In the genomic region with DNA sequence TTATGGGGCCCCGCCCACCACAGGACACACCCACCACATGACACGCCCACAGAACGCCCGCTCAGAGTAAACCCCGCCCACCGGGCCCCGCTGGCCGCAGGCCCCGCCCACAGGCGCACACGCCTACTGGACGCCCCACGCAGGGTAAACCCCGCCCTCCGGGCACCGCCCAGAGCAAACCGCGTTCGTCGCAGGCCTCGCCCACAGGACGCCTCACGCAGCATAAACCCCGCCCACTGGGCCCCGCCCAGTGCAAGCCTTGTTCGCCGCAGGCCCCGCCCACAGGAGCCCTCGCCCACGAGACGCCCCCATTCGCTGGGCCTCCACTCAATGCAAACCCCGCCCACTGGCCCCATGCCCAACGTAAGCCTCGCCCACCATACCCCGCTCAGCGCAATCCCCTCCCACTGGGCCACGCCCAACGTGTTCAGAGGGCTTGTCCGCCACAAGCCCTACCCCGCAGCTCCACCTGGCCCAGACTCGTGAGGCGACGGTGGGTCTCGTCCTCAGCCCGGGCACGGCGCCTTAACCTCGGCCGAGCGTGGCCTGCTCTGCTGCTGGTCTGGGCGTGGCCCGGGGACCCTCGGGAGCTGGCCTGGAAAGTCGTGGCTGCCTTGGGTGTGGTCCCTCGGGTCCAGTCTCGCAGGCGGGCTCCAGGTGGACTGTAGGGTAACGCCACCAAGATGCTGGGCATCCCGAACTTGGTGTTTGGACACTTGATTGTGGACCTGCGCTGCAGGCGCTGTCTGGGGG, we compare ENCODE assay signal across 8 cellular contexts. TPM values are rescaled to one million over a fixed set of nuclear protein-coding genes. Genes with fewer than 3 reads are reported as not detected.
DNase-seq lines count a peak whose midpoint lies in the region; ATAC-seq and TF ChIP-seq lines count a peak whose summit lies in the region.

No MANE protein-coding gene starts in this region.

- peaks cover 7% of the 10 kb centered on the region; the same call in 1 of the 2 replicates for H3K4me1 Mint-ChIP-seq in WTC11

- POLR2A ChIA-PET in WTC11 (lab: Charles Lee): interaction anchor here (1.3 kb wide), 1 partner anchor 28 kb away, joined by 5 read pairs; no protein-coding TSS in a partner anchor

- CTCF ChIA-PET in WTC11 (lab: Charles Lee): interaction anchor here (1.3 to 5.7 kb wide), 3 partner anchors 11 to 126 kb away, joined by 5 to 46 read pairs (median 19); no protein-coding TSS in a partner anchor

- peak overlapping the region; percentile 30 for H3K4me3 Mint-ChIP-seq in WTC11

- peak; percentile 75 for ATAC-seq in GM18907 (IDR thresholded peaks at IDR 0.05; ENCODE audit: unreplicated experiment)
- peak; percentile 80 for ATAC-seq in HG03135 (IDR thresholded peaks at IDR 0.05; ENCODE audit: unreplicated experiment)
- peak; percentile 87 for ATAC-seq in WTC11

- no peaks in the 10 kb centered on the region for H3K36me3 Mint-ChIP-seq in WTC11

- no peak overlapping the region for H3K27ac ChIP-seq in caudate nucleus (ENCODE audit: low read depth, low read length)

- H3K27ac Mint-ChIP-seq in WTC11: no peak overlapping the region

- no peaks in the 10 kb centered on the region for H3K27me3 Mint-ChIP-seq in WTC11 (ENCODE audit: low read depth)

- DNase-seq in AG08395 (ENCODE audit: low spot score) (peak; percentile 100), NCI-H2196 (lab: John Stamatoyannopoulos, UW; ENCODE audit: unreplicated experiment) (peak; percentile 100), WTC11 (ENCODE audit: low spot score) (peak; percentile 100), caudate nucleus (lab: John Stamatoyannopoulos, UW) (peak in 60 of 61 donors; percentile 29 to 97 (median 84)), iris pigment epithelial cell (ENCODE audit: low read depth) (peak; percentile 97)
- DNase-seq in stimulated activated CD4-positive, alpha-beta T cell treated with anti-CD3 and anti-CD28 coated beads, Interleukin-12 subunit alpha, Interleukin-12 subunit beta, amount 100 ng/mL, for 24 hours (ENCODE audit: low read depth in 2 of 2): peak; percentile 93 to 97

- no peaks in the 10 kb centered on the region for H3K9me3 Mint-ChIP-seq in WTC11

- TF ChIP-seq CTCF in WTC11 (IDR thresholded peaks at IDR 0.05): no peak

TF ChIP-seq in WTC11, 78 proteins besides CTCF, POLR2A, EP300 and RAD21 (continues in another document):
- TF ChIP-seq NFE2L1 (CRISPR knock-in tag; IDR thresholded peaks at IDR 0.05): peak; percentile 72; the same call in 1 of the 2 replicates
- peak; percentile 45; the same call in 1 of the 2 replicates for TF ChIP-seq TEAD1 (CRISPR knock-in tag; IDR thresholded peaks at IDR 0.05)
- 0 out of 2 replicates have a peak, but pooled peaks have one; percentile 27 for TF ChIP-seq ZNF232 (CRISPR knock-in tag; IDR thresholded peaks at IDR 0.05)
- TF ChIP-seq, protein P1, sequence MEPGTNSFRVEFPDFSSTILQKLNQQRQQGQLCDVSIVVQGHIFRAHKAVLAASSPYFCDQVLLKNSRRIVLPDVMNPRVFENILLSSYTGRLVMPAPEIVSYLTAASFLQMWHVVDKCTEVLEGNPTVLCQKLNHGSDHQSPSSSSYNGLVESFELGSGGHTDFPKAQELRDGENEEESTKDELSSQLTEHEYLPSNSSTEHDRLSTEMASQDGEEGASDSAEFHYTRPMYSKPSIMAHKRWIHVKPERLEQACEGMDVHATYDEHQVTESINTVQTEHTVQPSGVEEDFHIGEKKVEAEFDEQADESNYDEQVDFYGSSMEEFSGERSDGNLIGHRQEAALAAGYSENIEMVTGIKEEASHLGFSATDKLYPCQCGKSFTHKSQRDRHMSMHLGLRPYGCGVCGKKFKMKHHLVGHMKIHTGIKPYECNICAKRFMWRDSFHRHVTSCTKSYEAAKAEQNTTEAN (CRISPR knock-in tag; IDR thresholded peaks at IDR 0.05): peak; percentile 39; the same call in 1 of the 2 replicates
- TF ChIP-seq, protein P2, sequence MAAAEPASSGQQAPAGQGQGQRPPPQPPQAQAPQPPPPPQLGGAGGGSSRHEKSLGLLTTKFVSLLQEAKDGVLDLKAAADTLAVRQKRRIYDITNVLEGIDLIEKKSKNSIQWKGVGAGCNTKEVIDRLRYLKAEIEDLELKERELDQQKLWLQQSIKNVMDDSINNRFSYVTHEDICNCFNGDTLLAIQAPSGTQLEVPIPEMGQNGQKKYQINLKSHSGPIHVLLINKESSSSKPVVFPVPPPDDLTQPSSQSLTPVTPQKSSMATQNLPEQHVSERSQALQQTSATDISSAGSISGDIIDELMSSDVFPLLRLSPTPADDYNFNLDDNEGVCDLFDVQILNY (CRISPR knock-in tag; IDR thresholded peaks at IDR 0.05): peak; percentile 71
- TF ChIP-seq, protein P3, sequence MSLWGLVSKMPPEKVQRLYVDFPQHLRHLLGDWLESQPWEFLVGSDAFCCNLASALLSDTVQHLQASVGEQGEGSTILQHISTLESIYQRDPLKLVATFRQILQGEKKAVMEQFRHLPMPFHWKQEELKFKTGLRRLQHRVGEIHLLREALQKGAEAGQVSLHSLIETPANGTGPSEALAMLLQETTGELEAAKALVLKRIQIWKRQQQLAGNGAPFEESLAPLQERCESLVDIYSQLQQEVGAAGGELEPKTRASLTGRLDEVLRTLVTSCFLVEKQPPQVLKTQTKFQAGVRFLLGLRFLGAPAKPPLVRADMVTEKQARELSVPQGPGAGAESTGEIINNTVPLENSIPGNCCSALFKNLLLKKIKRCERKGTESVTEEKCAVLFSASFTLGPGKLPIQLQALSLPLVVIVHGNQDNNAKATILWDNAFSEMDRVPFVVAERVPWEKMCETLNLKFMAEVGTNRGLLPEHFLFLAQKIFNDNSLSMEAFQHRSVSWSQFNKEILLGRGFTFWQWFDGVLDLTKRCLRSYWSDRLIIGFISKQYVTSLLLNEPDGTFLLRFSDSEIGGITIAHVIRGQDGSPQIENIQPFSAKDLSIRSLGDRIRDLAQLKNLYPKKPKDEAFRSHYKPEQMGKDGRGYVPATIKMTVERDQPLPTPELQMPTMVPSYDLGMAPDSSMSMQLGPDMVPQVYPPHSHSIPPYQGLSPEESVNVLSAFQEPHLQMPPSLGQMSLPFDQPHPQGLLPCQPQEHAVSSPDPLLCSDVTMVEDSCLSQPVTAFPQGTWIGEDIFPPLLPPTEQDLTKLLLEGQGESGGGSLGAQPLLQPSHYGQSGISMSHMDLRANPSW (CRISPR knock-in tag; conservative IDR thresholded peaks at IDR 0.05; ENCODE audit: low read depth): no peak
- peak; percentile 22; the same call in 1 of the 2 replicates for TF ChIP-seq GABPB1 (CRISPR knock-in tag; IDR thresholded peaks at IDR 0.05)
- TF ChIP-seq, protein P4, sequence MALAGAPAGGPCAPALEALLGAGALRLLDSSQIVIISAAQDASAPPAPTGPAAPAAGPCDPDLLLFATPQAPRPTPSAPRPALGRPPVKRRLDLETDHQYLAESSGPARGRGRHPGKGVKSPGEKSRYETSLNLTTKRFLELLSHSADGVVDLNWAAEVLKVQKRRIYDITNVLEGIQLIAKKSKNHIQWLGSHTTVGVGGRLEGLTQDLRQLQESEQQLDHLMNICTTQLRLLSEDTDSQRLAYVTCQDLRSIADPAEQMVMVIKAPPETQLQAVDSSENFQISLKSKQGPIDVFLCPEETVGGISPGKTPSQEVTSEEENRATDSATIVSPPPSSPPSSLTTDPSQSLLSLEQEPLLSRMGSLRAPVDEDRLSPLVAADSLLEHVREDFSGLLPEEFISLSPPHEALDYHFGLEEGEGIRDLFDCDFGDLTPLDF (CRISPR knock-in tag; IDR thresholded peaks at IDR 0.05): peak; percentile 78
- no peak for TF ChIP-seq TP53 (CRISPR knock-in tag; IDR thresholded peaks at IDR 0.05)
- TF ChIP-seq, protein P5, sequence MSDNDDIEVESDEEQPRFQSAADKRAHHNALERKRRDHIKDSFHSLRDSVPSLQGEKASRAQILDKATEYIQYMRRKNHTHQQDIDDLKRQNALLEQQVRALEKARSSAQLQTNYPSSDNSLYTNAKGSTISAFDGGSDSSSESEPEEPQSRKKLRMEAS (CRISPR knock-in tag; IDR thresholded peaks at IDR 0.05): peak; percentile 87
- TF ChIP-seq, protein P6, sequence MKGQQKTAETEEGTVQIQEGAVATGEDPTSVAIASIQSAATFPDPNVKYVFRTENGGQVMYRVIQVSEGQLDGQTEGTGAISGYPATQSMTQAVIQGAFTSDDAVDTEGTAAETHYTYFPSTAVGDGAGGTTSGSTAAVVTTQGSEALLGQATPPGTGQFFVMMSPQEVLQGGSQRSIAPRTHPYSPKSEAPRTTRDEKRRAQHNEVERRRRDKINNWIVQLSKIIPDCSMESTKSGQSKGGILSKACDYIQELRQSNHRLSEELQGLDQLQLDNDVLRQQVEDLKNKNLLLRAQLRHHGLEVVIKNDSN (CRISPR knock-in tag; IDR thresholded peaks at IDR 0.05): peak; percentile 63
- TF ChIP-seq, protein P7, sequence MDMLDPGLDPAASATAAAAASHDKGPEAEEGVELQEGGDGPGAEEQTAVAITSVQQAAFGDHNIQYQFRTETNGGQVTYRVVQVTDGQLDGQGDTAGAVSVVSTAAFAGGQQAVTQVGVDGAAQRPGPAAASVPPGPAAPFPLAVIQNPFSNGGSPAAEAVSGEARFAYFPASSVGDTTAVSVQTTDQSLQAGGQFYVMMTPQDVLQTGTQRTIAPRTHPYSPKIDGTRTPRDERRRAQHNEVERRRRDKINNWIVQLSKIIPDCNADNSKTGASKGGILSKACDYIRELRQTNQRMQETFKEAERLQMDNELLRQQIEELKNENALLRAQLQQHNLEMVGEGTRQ (CRISPR knock-in tag; IDR thresholded peaks at IDR 0.05): peak; percentile 64
- 0 out of 2 replicates have a peak, but pooled peaks have one; percentile 62 for TF ChIP-seq FOXK1 (CRISPR knock-in tag; IDR thresholded peaks at IDR 0.05)
- TF ChIP-seq MYBL2 (CRISPR knock-in tag; IDR thresholded peaks at IDR 0.05): peak; percentile 41
- TF ChIP-seq, protein P8, sequence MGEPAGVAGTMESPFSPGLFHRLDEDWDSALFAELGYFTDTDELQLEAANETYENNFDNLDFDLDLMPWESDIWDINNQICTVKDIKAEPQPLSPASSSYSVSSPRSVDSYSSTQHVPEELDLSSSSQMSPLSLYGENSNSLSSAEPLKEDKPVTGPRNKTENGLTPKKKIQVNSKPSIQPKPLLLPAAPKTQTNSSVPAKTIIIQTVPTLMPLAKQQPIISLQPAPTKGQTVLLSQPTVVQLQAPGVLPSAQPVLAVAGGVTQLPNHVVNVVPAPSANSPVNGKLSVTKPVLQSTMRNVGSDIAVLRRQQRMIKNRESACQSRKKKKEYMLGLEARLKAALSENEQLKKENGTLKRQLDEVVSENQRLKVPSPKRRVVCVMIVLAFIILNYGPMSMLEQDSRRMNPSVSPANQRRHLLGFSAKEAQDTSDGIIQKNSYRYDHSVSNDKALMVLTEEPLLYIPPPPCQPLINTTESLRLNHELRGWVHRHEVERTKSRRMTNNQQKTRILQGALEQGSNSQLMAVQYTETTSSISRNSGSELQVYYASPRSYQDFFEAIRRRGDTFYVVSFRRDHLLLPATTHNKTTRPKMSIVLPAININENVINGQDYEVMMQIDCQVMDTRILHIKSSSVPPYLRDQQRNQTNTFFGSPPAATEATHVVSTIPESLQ (CRISPR knock-in tag; IDR thresholded peaks at IDR 0.05): no peak

RNA-seq across cellular contexts. Expression of a gene that starts 0.4 kb away (rescaled TPM):
- 15.0 to 21.9 TPM (median 20.0 TPM) in 3 replicates for total RNA-seq in WTC11 (2021)

RNA-seq across cellular contexts. Expression of a gene that starts 4.4 kb away (rescaled TPM):
- 0.87 to 2.1 TPM (median 1.9 TPM) in 3 replicates for total RNA-seq in WTC11 (2021)

RNA-seq across cellular contexts. Expression of a gene that starts 28.6 kb away (rescaled TPM):
- 339 to 383 TPM (median 360 TPM) in 3 replicates for total RNA-seq in WTC11 (2021)
